In genomic region chr11:57335343-57336110, GRCh38 we compare ENCODE assay signal across 1 cellular context.
TF ChIP-seq lines count a peak whose summit lies in the region.

A gene with protein sequence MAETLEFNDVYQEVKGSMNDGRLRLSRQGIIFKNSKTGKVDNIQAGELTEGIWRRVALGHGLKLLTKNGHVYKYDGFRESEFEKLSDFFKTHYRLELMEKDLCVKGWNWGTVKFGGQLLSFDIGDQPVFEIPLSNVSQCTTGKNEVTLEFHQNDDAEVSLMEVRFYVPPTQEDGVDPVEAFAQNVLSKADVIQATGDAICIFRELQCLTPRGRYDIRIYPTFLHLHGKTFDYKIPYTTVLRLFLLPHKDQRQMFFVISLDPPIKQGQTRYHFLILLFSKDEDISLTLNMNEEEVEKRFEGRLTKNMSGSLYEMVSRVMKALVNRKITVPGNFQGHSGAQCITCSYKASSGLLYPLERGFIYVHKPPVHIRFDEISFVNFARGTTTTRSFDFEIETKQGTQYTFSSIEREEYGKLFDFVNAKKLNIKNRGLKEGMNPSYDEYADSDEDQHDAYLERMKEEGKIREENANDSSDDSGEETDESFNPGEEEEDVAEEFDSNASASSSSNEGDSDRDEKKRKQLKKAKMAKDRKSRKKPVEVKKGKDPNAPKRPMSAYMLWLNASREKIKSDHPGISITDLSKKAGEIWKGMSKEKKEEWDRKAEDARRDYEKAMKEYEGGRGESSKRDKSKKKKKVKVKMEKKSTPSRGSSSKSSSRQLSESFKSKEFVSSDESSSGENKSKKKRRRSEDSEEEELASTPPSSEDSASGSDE (minus strand): TSS chr11:57335892. CDS start chr11:57335121, 771 bp downstream.

TF ChIP-seq in GM23338, 12 proteins besides CTCF, POLR2A, EP300 and RAD21:
- no peak for TF ChIP-seq REST (IDR thresholded peaks at IDR 0.05; ENCODE audit: unreplicated experiment)
- TF ChIP-seq EZH2phosphoT487 (IDR thresholded peaks at IDR 0.05; ENCODE audit: unreplicated experiment), result no peak
- no peak for TF ChIP-seq ZNF462 (CRISPR knock-in tag; IDR thresholded peaks at IDR 0.05)
- peak; percentile 67 for TF ChIP-seq CREB1 (CRISPR knock-in tag; IDR thresholded peaks at IDR 0.05; ENCODE audit: low read depth)
- no peak for TF ChIP-seq ZNF331 (CRISPR knock-in tag; IDR thresholded peaks at IDR 0.05; ENCODE audit: low read depth)
- TF ChIP-seq EZH2 (IDR thresholded peaks at IDR 0.05; ENCODE audit: low read depth, unreplicated experiment), result no peak
- no peak for TF ChIP-seq NANOG (IDR thresholded peaks at IDR 0.05; ENCODE audit: borderline replicate concordance)
- TF ChIP-seq POLR2AphosphoS5 (IDR thresholded peaks at IDR 0.05; ENCODE audit: low read depth), result peak; percentile 60
- TF ChIP-seq, protein P1, sequence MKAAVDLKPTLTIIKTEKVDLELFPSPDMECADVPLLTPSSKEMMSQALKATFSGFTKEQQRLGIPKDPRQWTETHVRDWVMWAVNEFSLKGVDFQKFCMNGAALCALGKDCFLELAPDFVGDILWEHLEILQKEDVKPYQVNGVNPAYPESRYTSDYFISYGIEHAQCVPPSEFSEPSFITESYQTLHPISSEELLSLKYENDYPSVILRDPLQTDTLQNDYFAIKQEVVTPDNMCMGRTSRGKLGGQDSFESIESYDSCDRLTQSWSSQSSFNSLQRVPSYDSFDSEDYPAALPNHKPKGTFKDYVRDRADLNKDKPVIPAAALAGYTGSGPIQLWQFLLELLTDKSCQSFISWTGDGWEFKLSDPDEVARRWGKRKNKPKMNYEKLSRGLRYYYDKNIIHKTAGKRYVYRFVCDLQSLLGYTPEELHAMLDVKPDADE (IDR thresholded peaks at IDR 0.05), result peak; percentile 59
- TF ChIP-seq ZNF114 (CRISPR knock-in tag; IDR thresholded peaks at IDR 0.05), result no peak
